In the genomic region with DNA sequence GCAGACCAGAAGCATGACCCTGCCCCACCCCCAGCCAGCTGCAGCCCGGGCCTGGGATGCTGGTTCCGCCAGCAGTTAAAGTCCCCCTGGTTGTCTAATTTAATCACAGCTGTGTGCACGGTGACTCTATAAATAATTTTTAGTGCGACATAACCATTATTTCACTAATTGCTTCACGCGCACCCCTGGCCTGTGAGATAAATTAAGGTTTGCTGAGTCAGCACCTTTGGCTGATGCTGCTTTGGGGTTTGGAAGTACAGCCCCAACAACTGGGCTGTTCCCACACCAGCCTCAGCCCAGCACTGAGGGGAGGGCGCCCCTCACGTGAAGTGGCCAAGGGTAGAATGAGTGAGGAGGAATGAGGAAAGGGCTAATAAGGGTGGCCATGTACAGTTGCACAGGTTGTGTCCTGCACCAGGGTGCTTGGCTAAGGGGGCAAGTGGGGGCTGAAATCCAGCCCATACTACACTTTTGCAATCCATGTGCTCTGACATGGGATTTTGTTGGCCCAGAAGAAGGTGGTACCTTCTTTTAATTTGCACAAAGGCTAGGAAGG, we compare ENCODE assay signal across 26 cellular contexts. TPM values are rescaled to one million over a fixed set of nuclear protein-coding genes. Genes with fewer than 3 reads are reported as not detected.
"Had no signal": no experiment of that assay in that cellular context is flagged by ENCODE, and none has a peak within 500 bp of the region (broad histone marks: within the 10 kb centered on the region; RNA-seq: fewer than 3 reads in every experiment).

No MANE protein-coding gene starts in this region.

- H3K4me3 ChIP-seq: breast epithelium, PC-9 had no signal

- H3K27ac ChIP-seq: breast epithelium, PC-9 had no signal

- DNase-seq: activated CD4-positive, alpha-beta memory T cell treated with anti-CD3 and anti-CD28 coated beads, Interleukin-2, amount 10 ng/mL, durations not matched to agents 7 days and 5 days; activated CD4-positive, alpha-beta T cell treated with anti-CD3 and anti-CD28 coated beads for 36 hours; activated CD4-positive, alpha-beta T cell treated with anti-CD3 and anti-CD28 coated beads, Interleukin-2, amount 50 U/mL, for 1 hour; activated gamma-delta T cell treated with Interleukin-2 at 50 U/mL for 16 hours; activated naive CD4-positive, alpha-beta T cell treated with anti-CD3 and anti-CD28 coated beads, Interleukin-2, amount 10 ng/mL, durations not matched to agents 7 days and 5 days; activated naive CD8-positive, alpha-beta T cell treated with anti-CD3 and anti-CD28 coated beads, Interleukin-2, amount 10 ng/mL, durations not matched to agents 7 days and 5 days; activated T-cell treated with anti-CD3 and anti-CD28 coated beads for 4 hours; activated T-cell treated with anti-CD3 and anti-CD28 coated beads, Interleukin-2, amount 50 U/mL, for 72 hours; aorta; caudate nucleus; Kasumi-1; NCI-H1048; NCI-H146; NCI-H187 treated with DMSO at 0.1 percent for 48 hours; NCI-H2081 treated with DMSO at 0.1 percent for 48 hours; NCI-H446; NCI-H524; PC-9; SHP77 treated with DMSO at 0.1 percent for 48 hours; T-helper 17 cell; T-helper 9 cell had no signal

- FAIRE-seq: TTC549 had no signal

- H3K9me3 ChIP-seq: breast epithelium had no signal

- ATAC-seq: activated CD4-positive, alpha-beta T cell treated with anti-CD3 and anti-CD28 coated beads for 36 hours; activated T-cell treated with anti-CD3 and anti-CD28 coated beads, Interleukin-2, amount 50 U/mL, for 72 hours; T-helper 17 cell had no signal

- H3K4me2 ChIP-seq: PC-9 had no signal

- H2AFZ ChIP-seq: PC-9 had no signal

- H3K36me3 ChIP-seq: breast epithelium had no signal

RNA-seq across cellular contexts. Expression of a gene that starts 26.2 kb away (rescaled TPM):
- total RNA-seq: activated CD4-positive, alpha-beta memory T cell treated with anti-CD3 and anti-CD28 coated beads, Interleukin-2, amount 10 ng/mL, durations not matched to agents 7 days and 5 days; activated CD4-positive, alpha-beta T cell treated with anti-CD3 and anti-CD28 coated beads for 36 hours; activated CD8-positive, alpha-beta memory T cell treated with anti-CD3 and anti-CD28 coated beads for 36 hours; activated naive CD8-positive, alpha-beta T cell treated with anti-CD3 and anti-CD28 coated beads, Interleukin-2, amount 10 ng/mL, durations not matched to agents 7 days and 5 days; activated T-cell treated with anti-CD3 and anti-CD28 coated beads, Interleukin-2, amount 50 U/mL, for 72 hours; activated T-helper 2 cell treated with anti-CD3 and anti-CD28 coated beads, Interferon-gamma antibody, Interleukin-2, Interleukin-4, amounts not matched to agents 10 μg/mL and 5 μg/mL and 100 μg/mL, durations not matched to agents 14 hours and 24 hours and 36 hours; aorta; PC-9; SK-MEL-5; T-helper 17 cell had no signal
- polyA plus RNA-seq: aorta had no signal
